In genomic region chr18:23859466-23860352, GRCh38 we compare ENCODE assay signal across 27 cellular contexts.
DNase-seq lines count a peak whose midpoint lies in the region; ATAC-seq and TF ChIP-seq lines count a peak whose summit lies in the region.
"Had no signal": no experiment of that assay in that cellular context is flagged by ENCODE, and none has a peak within 500 bp of the region (broad histone marks: within the 10 kb centered on the region; RNA-seq: fewer than 3 reads in every experiment).

No MANE protein-coding gene starts in this region.

- peaks cover 11% of the 10 kb centered on the region for H3F3A ChIP-seq in PC-3 (ENCODE audit: low read length, unreplicated experiment)

- no peak overlapping the region for H3K9ac ChIP-seq in PC-3 (ENCODE audit: low read length)

- H3K4me3 ChIP-seq in breast epithelium (no peak overlapping the region), PC-3 (ENCODE audit: low read length) (no peak overlapping the region), right lobe of liver (no peak overlapping the region)
- H3K4me3 ChIP-seq: A549, HAP-1, left lung, prostate gland had no signal

- H3K4me1 Mint-ChIP-seq in MCF 10A (ENCODE audit: insufficient read depth, unreplicated experiment) (peaks cover 35% of the 10 kb centered on the region), osteocyte (ENCODE audit: unreplicated experiment) (peaks cover 33% of the 10 kb centered on the region)
- H3K4me1 Mint-ChIP-seq in stimulated activated naive B cell treated with anti-CD40 and anti-IgM and Interleukin-4, amounts not matched to agents 10 μg/mL and 1 μg/mL and 100 μg/mL, for 72 hours: peaks cover 37 to 68% of the 10 kb centered on the region in 2 donors

- no peak for TF ChIP-seq POLR2A in breast epithelium (IDR thresholded peaks at IDR 0.05)
- no peak for TF ChIP-seq POLR2A in right lobe of liver (IDR thresholded peaks at IDR 0.05)

- H3K27me3 Mint-ChIP-seq in MCF 10A (ENCODE audit: insufficient read depth, unreplicated experiment) (no peaks in the 10 kb centered on the region), osteocyte (ENCODE audit: unreplicated experiment) (no peaks in the 10 kb centered on the region)
- H3K27me3 Mint-ChIP-seq in stimulated activated naive B cell treated with anti-CD40 and anti-IgM and Interleukin-4, amounts not matched to agents 10 μg/mL and 1 μg/mL and 100 μg/mL, for 72 hours: no peaks in the 10 kb centered on the region
- H3K27me3 Mint-ChIP-seq: activated CD4-positive, alpha-beta memory T cell treated with anti-CD3 and anti-CD28 coated beads for 36 hours; effector memory CD8-positive, alpha-beta T cell had no signal

- POLR2A ChIA-PET in MCF 10A (lab: Yijun Ruan, JAX): interaction anchor here (1.1 to 8.2 kb wide), 3 partner anchors 13 to 25 kb away, joined by 5 to 98 read pairs (median 7); no protein-coding TSS in a partner anchor
- POLR2A ChIA-PET in PC-3 (lab: Charles Lee; ENCODE audit: unreplicated experiment): no interaction called here

- CTCF ChIA-PET in MCF 10A (lab: Yijun Ruan, JAX): interaction anchor here (1.5 kb wide), 1 partner anchor 11 kb away, joined by 4 read pairs; no protein-coding TSS in a partner anchor
- CTCF ChIA-PET in PC-3 (lab: Charles Lee): no interaction called here

- H3K36me3 ChIP-seq in breast epithelium: no peaks in the 10 kb centered on the region
- H3K36me3 ChIP-seq in PC-3 (ENCODE audit: low read depth, low read length): peaks cover 60% of the 10 kb centered on the region
- H3K36me3 ChIP-seq in right lobe of liver: no peaks in the 10 kb centered on the region
- H3K36me3 ChIP-seq: brain microvascular endothelial cell, HAP-1, left lung, prostate gland had no signal

- 41% methylated on average over 4 of the region's 4 CpGs for WGBS in right lobe of liver (ENCODE audit: insufficient coverage, low coverage, low lambda C conversion rate, missing lambda C conversion rate)

- peak overlapping the region; percentile 76 for H3K27ac Mint-ChIP-seq in MCF 10A (ENCODE audit: low read depth, unreplicated experiment)
- no peak overlapping the region for H3K27ac Mint-ChIP-seq in stimulated activated naive B cell treated with anti-CD40 and anti-IgM and Interleukin-4, amounts not matched to agents 10 μg/mL and 1 μg/mL and 100 μg/mL, for 72 hours
- no peak overlapping the region for H3K27ac Mint-ChIP-seq in osteocyte (ENCODE audit: unreplicated experiment)
- H3K27ac Mint-ChIP-seq: activated CD4-positive, alpha-beta memory T cell treated with anti-CD3 and anti-CD28 coated beads for 36 hours; immature natural killer cell; type B pancreatic cell had no signal

- H3K79me2 ChIP-seq in PC-3 (ENCODE audit: low read length): no peaks in the 10 kb centered on the region

- DNase-seq in MCF 10A (ENCODE audit: unreplicated experiment) (no peak), breast epithelium (ENCODE audit: low spot score in 2 of 2) (no peak), PC-3 (no peak), right lobe of liver (peak; percentile 41 to 66 (median 63)), osteocyte (ENCODE audit: extremely low spot score, unreplicated experiment) (no peak)
- no peak for DNase-seq in stimulated activated naive B cell treated with anti-CD40 and anti-IgM and Interleukin-4, amounts not matched to agents 10 μg/mL and 1 μg/mL and 100 μg/mL, for 72 hours
- DNase-seq in stimulated activated CD4-positive, alpha-beta T cell treated with anti-CD3 and anti-CD28 coated beads, Interleukin-15, amount 100 ng/mL, for 24 hours: no peak
- DNase-seq in activated CD4-positive, CD25-positive, alpha-beta regulatory T cell (lab: John Stamatoyannopoulos, UW): no peak
- DNase-seq: activated CD4-positive, alpha-beta memory T cell treated with anti-CD3 and anti-CD28 coated beads for 36 hours; activated effector memory CD4-positive, alpha-beta T cell treated with anti-CD3 and anti-CD28 coated beads, Interleukin-2, amount 50 U/mL, for 16 hours; brain microvascular endothelial cell; effector memory CD8-positive, alpha-beta T cell; foreskin melanocyte; GDM1; hippocampal formation; immature natural killer cell; left lung; midbrain; NCI-H1105 treated with DMSO at 0.1 percent for 48 hours; NCI-H2029; NCI-H69; Right ventricle myocardium superior; SW 1271 had no signal

- intact Hi-C loops in MCF 10A (cut with micrococcal nuclease) (no loop called here), breast epithelium (cut with DNase I; ENCODE audit: low total_unique reads) (no loop called here), PC-3 (cut with micrococcal nuclease) (loop anchor here (10.0 kb wide), 1 partner anchor 135 kb away; no protein-coding TSS in a partner anchor), right lobe of liver (cut with DNase I) (no loop called here)

- H3K4me3 Mint-ChIP-seq in MCF 10A (ENCODE audit: unreplicated experiment) (no peak overlapping the region), osteocyte (ENCODE audit: unreplicated experiment) (no peak overlapping the region)
- H3K4me3 Mint-ChIP-seq in stimulated activated naive B cell treated with anti-CD40 and anti-IgM and Interleukin-4, amounts not matched to agents 10 μg/mL and 1 μg/mL and 100 μg/mL, for 72 hours: no peak overlapping the region
- H3K4me3 Mint-ChIP-seq: activated CD4-positive, alpha-beta memory T cell treated with anti-CD3 and anti-CD28 coated beads for 36 hours; effector memory CD8-positive, alpha-beta T cell; immature natural killer cell; type B pancreatic cell had no signal

- no peak for ATAC-seq in PC-3
- peak; percentile 72 to 86 (median 79) for ATAC-seq in right lobe of liver
- ATAC-seq in stimulated activated naive B cell treated with anti-CD40 and anti-IgM and Interleukin-4, amounts not matched to agents 10 μg/mL and 1 μg/mL and 100 μg/mL, for 72 hours (replicated peaks): no peak
- ATAC-seq: A549; effector memory CD8-positive, alpha-beta T cell; left lung had no signal

- H3K27me3 ChIP-seq in breast epithelium: no peaks in the 10 kb centered on the region
- H3K27me3 ChIP-seq in PC-3 (ENCODE audit: low read length): no peaks in the 10 kb centered on the region
- no peaks in the 10 kb centered on the region for H3K27me3 ChIP-seq in right lobe of liver
- H3K27me3 ChIP-seq: brain microvascular endothelial cell, left lung had no signal

- BruUV-seq in MCF 10A (replicated peaks; lab: Mats Ljungman, UMichigan) (no TSS peak), PC-3 (replicated peaks; lab: Mats Ljungman, UMichigan) (no TSS peak)

- no peaks in the 10 kb centered on the region for H3K9me3 ChIP-seq in breast epithelium
- H3K9me3 ChIP-seq in PC-3 (ENCODE audit: low read length): no peaks in the 10 kb centered on the region
- H3K9me3 ChIP-seq in right lobe of liver: no peaks in the 10 kb centered on the region
- H3K9me3 ChIP-seq: A549, HAP-1, left lung, prostate gland had no signal

- H4K20me1 ChIP-seq in PC-3 (ENCODE audit: low read length): no peaks in the 10 kb centered on the region

- H3K27ac ChIP-seq in breast epithelium (no peak overlapping the region), PC-3 (ENCODE audit: low read length) (peak overlapping the region; percentile 99), right lobe of liver (peak overlapping the region; percentile 30 to 72 (median 51))
- H3K27ac ChIP-seq: A549, brain microvascular endothelial cell, left lung, prostate gland had no signal

- H3K4me1 ChIP-seq in breast epithelium (no peaks in the 10 kb centered on the region), PC-3 (ENCODE audit: insufficient read depth, low read length) (peaks cover 62% of the 10 kb centered on the region), right lobe of liver (peaks cover 0 to 34% (median 13%) of the 10 kb centered on the region in 4 donors)
- H3K4me1 ChIP-seq: A549, prostate gland had no signal

- H3K9me2 ChIP-seq in PC-3 (replicated peaks; ENCODE audit: low read length): no peaks in the 10 kb centered on the region

- H2AFZ ChIP-seq in PC-3 (ENCODE audit: low read length): no peak overlapping the region

- H3K36me3 Mint-ChIP-seq in MCF 10A (ENCODE audit: insufficient read depth, unreplicated experiment): peaks cover 23% of the 10 kb centered on the region
- H3K36me3 Mint-ChIP-seq in stimulated activated naive B cell treated with anti-CD40 and anti-IgM and Interleukin-4, amounts not matched to agents 10 μg/mL and 1 μg/mL and 100 μg/mL, for 72 hours: no peaks in the 10 kb centered on the region
- no peaks in the 10 kb centered on the region for H3K36me3 Mint-ChIP-seq in osteocyte (ENCODE audit: unreplicated experiment)
- H3K36me3 Mint-ChIP-seq: activated CD4-positive, alpha-beta memory T cell treated with anti-CD3 and anti-CD28 coated beads for 36 hours; type B pancreatic cell had no signal

- TF ChIP-seq CTCF in MCF 10A (IDR thresholded peaks at IDR 0.05; ENCODE audit: unreplicated experiment) (no peak), breast epithelium (IDR thresholded peaks at IDR 0.05) (no peak), PC-3 (conservative IDR thresholded peaks at IDR 0.05; ENCODE audit: low read depth, low read length) (no peak), right lobe of liver (IDR thresholded peaks at IDR 0.05) (no peak), osteocyte (IDR thresholded peaks at IDR 0.05) (no peak)

- H3K4me2 ChIP-seq in PC-3 (ENCODE audit: low read length): no peak overlapping the region
- H3K4me2 ChIP-seq: A549 had no signal

- no peaks in the 10 kb centered on the region for H3K9me3 Mint-ChIP-seq in MCF 10A (ENCODE audit: unreplicated experiment)
- H3K9me3 Mint-ChIP-seq in stimulated activated naive B cell treated with anti-CD40 and anti-IgM and Interleukin-4, amounts not matched to agents 10 μg/mL and 1 μg/mL and 100 μg/mL, for 72 hours: no peaks in the 10 kb centered on the region
- no peaks in the 10 kb centered on the region for H3K9me3 Mint-ChIP-seq in osteocyte (ENCODE audit: unreplicated experiment)
- H3K9me3 Mint-ChIP-seq: activated CD4-positive, alpha-beta memory T cell treated with anti-CD3 and anti-CD28 coated beads for 36 hours; effector memory CD8-positive, alpha-beta T cell; immature natural killer cell; type B pancreatic cell had no signal

Comparison
In these comparisons a context has a peak if more than half of its experiments do, and no peak if none do; other contexts are left out.
1. DNase-seq: peak in right lobe of liver (3 of 3); none in MCF 10A (single experiment), breast epithelium (0 of 2), PC-3 (single experiment), stimulated activated naive B cell treated with anti-CD40 and anti-IgM and Interleukin-4, amounts not matched to agents 10 μg/mL and 1 μg/mL and 100 μg/mL, for 72 hours (single experiment), stimulated activated CD4-positive, alpha-beta T cell treated with anti-CD3 and anti-CD28 coated beads, Interleukin-15, amount 100 ng/mL, for 24 hours (single experiment), activated CD4-positive, CD25-positive, alpha-beta regulatory T cell (0 of 4) and osteocyte (single experiment).
2. H3K27ac ChIP-seq: peak in PC-3 (single experiment) and right lobe of liver (3 of 3); none in breast epithelium (0 of 2).
3. ATAC-seq: peak in right lobe of liver (4 of 4); none in PC-3 (single experiment) and stimulated activated naive B cell treated with anti-CD40 and anti-IgM and Interleukin-4, amounts not matched to agents 10 μg/mL and 1 μg/mL and 100 μg/mL, for 72 hours (0 of 2).